1 cellular context compared by ENCODE assay signal in genomic region chr2:237998530-237998929, GRCh38.
TF ChIP-seq lines count a peak whose summit lies in the region.

No MANE protein-coding gene starts in this region.

TF ChIP-seq in GM12878, 131 proteins besides CTCF, POLR2A, EP300 and RAD21 (continued from another document and continues in another):
- TF ChIP-seq BMI1 (IDR thresholded peaks at IDR 0.05; ENCODE audit: borderline replicate concordance) (no peak; the same call in 1 of the 2 replicates), YBX1 (IDR thresholded peaks at IDR 0.05) (no peak), ZBTB40 (IDR thresholded peaks at IDR 0.05; ENCODE audit: borderline replicate concordance) (peak; percentile 30; the same call in 1 of the 2 replicates), POU2F2 (IDR thresholded peaks at IDR 0.05; ENCODE audit: borderline replicate concordance, low read depth, low read length) (peak; percentile 74; the same call in 1 of the 3 replicates), SMAD5 (IDR thresholded peaks at IDR 0.05; ENCODE audit: low read depth) (no peak), IKZF2 (IDR thresholded peaks at IDR 0.05) (peak; percentile 85 to 86), BHLHE40 (IDR thresholded peaks at IDR 0.05; ENCODE audit: borderline replicate concordance in 1 of 2, low read depth in 2 of 2, low read length in 1 of 2) (peak; percentile 7 to 58; a peak in 1 of 4 replicates), RELB (IDR thresholded peaks at IDR 0.05; ENCODE audit: low read depth) (peak; percentile 91), MXI1 (IDR thresholded peaks at IDR 0.05; ENCODE audit: low read depth, low read length) (peak; percentile 64), IRF4 (IDR thresholded peaks at IDR 0.05; ENCODE audit: low read depth, low read length) (no peak), CREB1 (IDR thresholded peaks at IDR 0.05; ENCODE audit: low read depth) (0 out of 2 replicates have a peak, but pooled peaks have one; percentile 16), BCL3 (IDR thresholded peaks at IDR 0.05; ENCODE audit: borderline replicate concordance, insufficient read depth, low read depth, low read length, poor library complexity, severe bottlenecking) (no peak), TARDBP (IDR thresholded peaks at IDR 0.05; ENCODE audit: borderline replicate concordance) (no peak), NFIC (IDR thresholded peaks at IDR 0.05; ENCODE audit: low read depth, low read length) (peak; percentile 77; the same call in 1 of the 2 replicates), E2F8 (IDR thresholded peaks at IDR 0.05; ENCODE audit: low read depth, partially characterized antibody) (no peak), ATF3 (IDR thresholded peaks at IDR 0.05; ENCODE audit: borderline replicate concordance, extremely low read depth, low read depth, low read length) (no peak), CHD4 (IDR thresholded peaks at IDR 0.05) (no peak), FOXK2 (IDR thresholded peaks at IDR 0.05) (no peak), HDAC2 (IDR thresholded peaks at IDR 0.05) (no peak), MTA2 (IDR thresholded peaks at IDR 0.05; ENCODE audit: low read depth) (peak; percentile 79), HDGF (IDR thresholded peaks at IDR 0.05) (no peak), KLF5 (IDR thresholded peaks at IDR 0.05; ENCODE audit: partially characterized antibody) (no peak), NFXL1 (IDR thresholded peaks at IDR 0.05; ENCODE audit: borderline replicate concordance) (no peak), KDM1A (IDR thresholded peaks at IDR 0.05; ENCODE audit: borderline replicate concordance) (no peak), NR2F1 (conservative IDR thresholded peaks at IDR 0.05) (no peak; the same call in 1 of the 2 replicates), EED (IDR thresholded peaks at IDR 0.05; ENCODE audit: low read depth) (no peak), HDAC6 (IDR thresholded peaks at IDR 0.05; ENCODE audit: unreplicated experiment) (no peak), ZNF622 (IDR thresholded peaks at IDR 0.05) (no peak), RAD51 (IDR thresholded peaks at IDR 0.05) (peak; percentile 57; the same call in 1 of the 2 replicates), GATAD2B (conservative IDR thresholded peaks at IDR 0.05; ENCODE audit: low read depth) (no peak), CBX5 (IDR thresholded peaks at IDR 0.05; ENCODE audit: low read depth) (no peak), ZNF687 (IDR thresholded peaks at IDR 0.05) (no peak), ZBTB11 (CRISPR knock-in tag; IDR thresholded peaks at IDR 0.05) (no peak), ATF2 (IDR thresholded peaks at IDR 0.05; ENCODE audit: low read length) (peak; percentile 70), ZBTB4 (CRISPR knock-in tag; IDR thresholded peaks at IDR 0.05) (no peak), ZNF217 (IDR thresholded peaks at IDR 0.05) (no peak)
